Comparison of ENCODE assay signal across 19 cellular contexts in the genomic region with DNA sequence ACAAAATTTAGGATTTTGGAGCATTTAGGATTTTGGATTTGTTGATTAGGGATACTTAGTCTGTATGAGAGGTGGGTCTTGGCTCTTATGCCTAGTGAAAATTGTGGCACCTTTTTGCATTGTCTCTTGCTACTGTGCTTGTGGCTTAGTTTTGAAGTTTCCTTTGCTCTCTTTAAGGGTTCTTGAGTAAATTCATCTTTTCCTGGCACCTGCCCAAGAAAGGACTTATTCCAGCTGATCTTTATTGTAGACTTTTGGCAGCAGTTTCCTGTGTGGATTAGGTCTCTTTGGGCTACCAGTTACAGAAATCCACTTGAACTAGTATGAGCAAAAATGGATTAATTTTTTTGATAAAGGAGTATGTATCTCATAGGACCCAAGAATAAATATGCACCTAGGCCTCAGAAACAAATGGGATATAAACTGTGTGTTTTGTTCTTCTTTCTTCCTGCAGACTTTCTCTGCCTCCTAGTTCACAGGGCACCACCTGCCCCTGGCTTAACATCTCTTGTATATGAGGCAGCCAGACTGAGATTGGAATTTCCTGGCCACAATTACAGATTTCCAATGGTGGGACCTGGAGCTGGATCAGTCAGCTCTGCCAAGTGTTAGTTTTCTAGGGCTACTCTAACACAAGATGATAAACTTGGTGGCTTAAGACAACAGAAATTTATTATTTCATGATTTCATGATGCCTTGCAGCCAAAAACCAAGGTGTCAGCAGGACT. TPM values are rescaled to one million over a fixed set of nuclear protein-coding genes. Genes with fewer than 3 reads are reported as not detected.
A peak's percentile ranks its signal among the peaks of the same experiment; 100 is the strongest.
DNase-seq lines count a peak whose midpoint lies in the region; ATAC-seq and TF ChIP-seq lines count a peak whose summit lies in the region.
"Had no signal": no experiment of that assay in that cellular context is flagged by ENCODE, and none has a peak within 500 bp of the region (broad histone marks: within the 10 kb centered on the region; RNA-seq: fewer than 3 reads in every experiment).

No MANE protein-coding gene starts in this region.

- no peak for ATAC-seq in HG02763 (IDR thresholded peaks at IDR 0.05; ENCODE audit: unreplicated experiment)
- ATAC-seq: activated T-helper 17 cell treated with anti-CD3 and anti-CD28 coated beads, Interleukin-2, amount 50 U/mL, for 72 hours; right lobe of liver; stimulated activated naive CD8-positive, alpha-beta T cell treated with anti-CD3 and anti-CD28 coated beads, Interleukin-15, Interleukin-2, amounts not matched to agents 100 U/mL and 50 U/mL, for 24 hours had no signal

- no peak for TF ChIP-seq POLR2A in erythroblast (IDR thresholded peaks at IDR 0.05; ENCODE audit: low read length)

- no peaks in the 10 kb centered on the region for H3K9me3 ChIP-seq in adipocyte (ENCODE audit: control insufficient read depth, low read length)
- H3K9me3 ChIP-seq: Peyer's patch, right lobe of liver had no signal

- no peaks in the 10 kb centered on the region for H3K4me1 ChIP-seq in adipocyte (ENCODE audit: control insufficient read depth, insufficient read depth, low read length)
- H3K4me1 ChIP-seq: Peyer's patch, right lobe of liver had no signal

- peak; percentile 7 for DNase-seq in AG09309 (ENCODE audit: low read depth)
- peak; percentile 36 for DNase-seq in HT1080 (ENCODE audit: low read depth)
- DNase-seq in adipocyte (ENCODE audit: low read depth), result peak; percentile 25
- DNase-seq in fibroblast of villous mesenchyme (ENCODE audit: low read depth), result peak; percentile 64
- no peak for DNase-seq in erythroblast (lab: John Stamatoyannopoulos, UW)
- DNase-seq in SKM-1 (lab: John Stamatoyannopoulos, UW; ENCODE audit: unreplicated experiment), result no peak
- no peak for DNase-seq in hepatic stellate cell (ENCODE audit: low spot score)
- DNase-seq: activated CD4-positive, alpha-beta T cell treated with anti-CD3 and anti-CD28 coated beads, Interleukin-2, amount 50 U/mL, for 4 hours; AML-193; DMS53; Kasumi-1; NCI-H2171; Peyer's patch; right lobe of liver; stimulated activated naive CD8-positive, alpha-beta T cell treated with anti-CD3 and anti-CD28 coated beads, Interleukin-15, Interleukin-2, amounts not matched to agents 100 U/mL and 50 U/mL, for 24 hours; T-helper 2 cell had no signal

- H3K4me3 ChIP-seq in AG09309 (ENCODE audit: control insufficient read depth, low read depth, low read length), result no peak overlapping the region
- H3K4me3 ChIP-seq in adipocyte (ENCODE audit: low read length), result no peak overlapping the region
- H3K4me3 ChIP-seq in fibroblast of villous mesenchyme (ENCODE audit: low read depth, low read length), result no peak overlapping the region
- H3K4me3 ChIP-seq: cardiac muscle cell, Peyer's patch, right lobe of liver had no signal

- no peaks in the 10 kb centered on the region for H3K27me3 ChIP-seq in adipocyte (replicated peaks; ENCODE audit: control insufficient read depth, insufficient read depth, low read length)
- H3K27me3 ChIP-seq: cardiac muscle cell, Peyer's patch, right lobe of liver had no signal

- no peak for TF ChIP-seq CTCF in AG09309 (IDR thresholded peaks at IDR 0.05; ENCODE audit: control insufficient read depth, insufficient read depth, low read depth, low read length, missing control alignments)
- TF ChIP-seq CTCF in fibroblast of villous mesenchyme (IDR thresholded peaks at IDR 0.05; ENCODE audit: insufficient read depth, low read depth, low read length), result no peak

- no peak overlapping the region for H3K9ac ChIP-seq in adipocyte (ENCODE audit: low read length)

- H3K36me3 ChIP-seq in adipocyte (ENCODE audit: control insufficient read depth, insufficient read depth, low read length, severe bottlenecking), result peaks cover 17% of the 10 kb centered on the region
- H3K36me3 ChIP-seq: Peyer's patch, right lobe of liver had no signal

RNA-seq across cellular contexts. Expression of a gene that starts 44.6 kb away (rescaled TPM):
- 39.6 and 40.8 TPM in 2 replicates for total RNA-seq in HT1080 (2014; rRNA removed; shearing (Covaris generic))
- 20.5 and 23.0 TPM in 2 replicates for polyA plus RNA-seq in HT1080 (2015; cell fraction: cytosol; rRNA removed)
- 47.2 and 54.7 TPM in 2 replicates for polyA plus RNA-seq in HT1080 (2015; cell fraction: nucleus; rRNA removed)
- total RNA-seq in fibroblast of villous mesenchyme, result 54.4 and 93.7 TPM in 2 replicates

Comparison
In these comparisons a context has a peak if more than half of its experiments do, and no peak if none do; other contexts are left out.
1. DNase-seq: peak in AG09309 (single experiment), HT1080 (single experiment), adipocyte (single experiment) and fibroblast of villous mesenchyme (single experiment); none in erythroblast (0 of 2), SKM-1 (single experiment) and hepatic stellate cell (single experiment).